Comparison of ENCODE assay signal across 19 cellular contexts in the genomic region with DNA sequence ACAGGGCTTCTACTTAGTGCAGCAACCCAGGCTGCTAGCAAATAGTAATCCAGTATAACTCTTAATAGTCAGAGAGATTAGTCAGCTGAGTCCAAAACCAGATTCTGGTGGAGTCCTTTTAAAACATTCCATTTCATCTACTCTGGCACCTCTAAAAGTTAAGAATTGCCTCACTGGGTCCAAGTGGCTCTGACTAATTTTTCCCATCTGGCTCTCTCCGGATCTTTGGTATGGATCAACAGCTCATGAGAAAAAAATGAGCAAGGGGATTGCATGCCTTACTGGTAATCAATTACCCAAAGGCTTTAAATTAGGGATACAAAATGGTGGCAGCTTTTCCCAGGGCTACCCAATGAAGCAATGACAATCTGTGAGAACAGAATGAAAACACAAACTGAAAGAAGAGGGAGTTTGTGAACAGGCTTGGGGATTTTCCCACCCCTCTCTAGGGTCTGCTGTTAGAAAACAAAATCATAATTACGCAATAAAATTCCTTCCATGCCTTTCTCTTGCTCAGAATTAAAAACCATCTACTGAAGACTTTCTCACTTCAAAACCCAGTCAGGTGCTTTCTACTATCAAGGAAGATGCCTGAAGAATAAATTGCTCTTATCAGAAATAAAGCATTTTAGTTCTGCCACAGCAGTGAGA.
DNase-seq lines count a peak whose midpoint lies in the region; ATAC-seq and TF ChIP-seq lines count a peak whose summit lies in the region.
"Had no signal": no experiment of that assay in that cellular context is flagged by ENCODE, and none has a peak within 500 bp of the region (broad histone marks: within the 10 kb centered on the region; RNA-seq: fewer than 3 reads in every experiment).

No MANE protein-coding gene starts in this region.

- no peak overlapping the region for H3K27ac ChIP-seq in RWPE1
- H3K27ac ChIP-seq: heart right ventricle, HL-60, psoas muscle had no signal

- ATAC-seq in left colon = no peak
- ATAC-seq: CD8-positive, alpha-beta T cell had no signal

- peaks cover 8% of the 10 kb centered on the region for H3K4me1 Mint-ChIP-seq in progenitor cell of endocrine pancreas (ENCODE audit: low read depth)
- H3K4me1 Mint-ChIP-seq: activated naive CD8-positive, alpha-beta T cell treated with anti-CD3 and anti-CD28 coated beads, Interleukin-2, amount 10 ng/mL, durations not matched to agents 7 days and 5 days; memory B cell had no signal

- H3K36me3 Mint-ChIP-seq in progenitor cell of endocrine pancreas (ENCODE audit: insufficient read depth) = no peaks in the 10 kb centered on the region
- H3K36me3 Mint-ChIP-seq: activated naive CD8-positive, alpha-beta T cell treated with anti-CD3 and anti-CD28 coated beads, Interleukin-2, amount 10 ng/mL, durations not matched to agents 7 days and 5 days; CD8-positive, alpha-beta T cell; memory B cell had no signal

- POLR2A ChIA-PET in RWPE1 (lab: Yijun Ruan, JAX; ENCODE audit: low non-redundant PET) = no interaction called here

- intact Hi-C loops in left colon (cut with DNase I, micrococcal nuclease) = no loop called here

- TF ChIP-seq CTCF in RWPE1 (conservative IDR thresholded peaks at IDR 0.05; ENCODE audit: low read depth) (no peak), fibroblast of the aortic adventitia (IDR thresholded peaks at IDR 0.05; ENCODE audit: insufficient read depth, low read length) (no peak), progenitor cell of endocrine pancreas (IDR thresholded peaks at IDR 0.05; ENCODE audit: unreplicated experiment) (no peak)

- H3K9me3 Mint-ChIP-seq in progenitor cell of endocrine pancreas (ENCODE audit: low read depth) = no peaks in the 10 kb centered on the region
- H3K9me3 Mint-ChIP-seq: CD8-positive, alpha-beta T cell; memory B cell; stimulated activated naive CD8-positive, alpha-beta T cell treated with anti-CD3 and anti-CD28 coated beads, Interleukin-15, Interleukin-2, amounts not matched to agents 100 ng/mL and 50 ng/mL, for 24 hours had no signal

- H3K27ac Mint-ChIP-seq in progenitor cell of endocrine pancreas = peak overlapping the region; percentile 69
- H3K27ac Mint-ChIP-seq: activated naive CD8-positive, alpha-beta T cell treated with anti-CD3 and anti-CD28 coated beads, Interleukin-2, amount 10 ng/mL, durations not matched to agents 7 days and 5 days; CD8-positive, alpha-beta T cell; memory B cell; stimulated activated naive CD8-positive, alpha-beta T cell treated with anti-CD3 and anti-CD28 coated beads, Interleukin-15, Interleukin-2, amounts not matched to agents 100 ng/mL and 50 ng/mL, for 24 hours had no signal

- DNase-seq in EH (ENCODE audit: low read depth) (peak; percentile 87), RWPE1 (ENCODE audit: low spot score) (peak; percentile 3), fibroblast of the aortic adventitia (ENCODE audit: low read depth) (peak; percentile 91), progenitor cell of endocrine pancreas (ENCODE audit: low spot score, unreplicated experiment) (no peak), left colon (no peak), NOMO-1 treated with DMSO at 0.1 percent for 48 hours (lab: John Stamatoyannopoulos, UW; ENCODE audit: unreplicated experiment) (no peak), islet precursor cell (no peak), middle frontal gyrus (ENCODE audit: extremely low spot score, low spot score) (no peak)
- DNase-seq: activated naive CD8-positive, alpha-beta T cell treated with anti-CD3 and anti-CD28 coated beads, Interleukin-2, amount 10 ng/mL, durations not matched to agents 7 days and 5 days; CD8-positive, alpha-beta T cell; heart right ventricle; NCI-H1048; NCI-H69; psoas muscle; SHP77; stimulated activated CD4-positive, alpha-beta T cell treated with anti-CD3 and anti-CD28 coated beads, Interleukin-4, amount 100 ng/mL, for 4 hours had no signal

- no peak overlapping the region for H3K4me3 ChIP-seq in fibroblast of the aortic adventitia (ENCODE audit: low read depth, low read length)
- H3K4me3 ChIP-seq: heart right ventricle, psoas muscle had no signal

- no peaks in the 10 kb centered on the region for H3K27me3 Mint-ChIP-seq in progenitor cell of endocrine pancreas
- H3K27me3 Mint-ChIP-seq: memory B cell; stimulated activated naive CD8-positive, alpha-beta T cell treated with anti-CD3 and anti-CD28 coated beads, Interleukin-15, Interleukin-2, amounts not matched to agents 100 ng/mL and 50 ng/mL, for 24 hours had no signal

- H3K4me3 Mint-ChIP-seq in progenitor cell of endocrine pancreas (ENCODE audit: low read depth) = no peak overlapping the region
- H3K4me3 Mint-ChIP-seq: activated naive CD8-positive, alpha-beta T cell treated with anti-CD3 and anti-CD28 coated beads, Interleukin-2, amount 10 ng/mL, durations not matched to agents 7 days and 5 days; CD8-positive, alpha-beta T cell; memory B cell; stimulated activated naive CD8-positive, alpha-beta T cell treated with anti-CD3 and anti-CD28 coated beads, Interleukin-15, Interleukin-2, amounts not matched to agents 100 ng/mL and 50 ng/mL, for 24 hours had no signal

- CTCF ChIA-PET in RWPE1 (lab: Yijun Ruan, JAX) = no interaction called here

Comparison
In these comparisons a context has a peak if more than half of its experiments do, and no peak if none do; other contexts are left out.
1. DNase-seq: peak in EH (single experiment), RWPE1 (single experiment) and fibroblast of the aortic adventitia (single experiment); none in progenitor cell of endocrine pancreas (single experiment), left colon (0 of 2), NOMO-1 treated with DMSO at 0.1 percent for 48 hours (single experiment), islet precursor cell (single experiment) and middle frontal gyrus (single experiment).